Comparison of ENCODE assay signal across 9 cellular contexts in the genomic region with DNA sequence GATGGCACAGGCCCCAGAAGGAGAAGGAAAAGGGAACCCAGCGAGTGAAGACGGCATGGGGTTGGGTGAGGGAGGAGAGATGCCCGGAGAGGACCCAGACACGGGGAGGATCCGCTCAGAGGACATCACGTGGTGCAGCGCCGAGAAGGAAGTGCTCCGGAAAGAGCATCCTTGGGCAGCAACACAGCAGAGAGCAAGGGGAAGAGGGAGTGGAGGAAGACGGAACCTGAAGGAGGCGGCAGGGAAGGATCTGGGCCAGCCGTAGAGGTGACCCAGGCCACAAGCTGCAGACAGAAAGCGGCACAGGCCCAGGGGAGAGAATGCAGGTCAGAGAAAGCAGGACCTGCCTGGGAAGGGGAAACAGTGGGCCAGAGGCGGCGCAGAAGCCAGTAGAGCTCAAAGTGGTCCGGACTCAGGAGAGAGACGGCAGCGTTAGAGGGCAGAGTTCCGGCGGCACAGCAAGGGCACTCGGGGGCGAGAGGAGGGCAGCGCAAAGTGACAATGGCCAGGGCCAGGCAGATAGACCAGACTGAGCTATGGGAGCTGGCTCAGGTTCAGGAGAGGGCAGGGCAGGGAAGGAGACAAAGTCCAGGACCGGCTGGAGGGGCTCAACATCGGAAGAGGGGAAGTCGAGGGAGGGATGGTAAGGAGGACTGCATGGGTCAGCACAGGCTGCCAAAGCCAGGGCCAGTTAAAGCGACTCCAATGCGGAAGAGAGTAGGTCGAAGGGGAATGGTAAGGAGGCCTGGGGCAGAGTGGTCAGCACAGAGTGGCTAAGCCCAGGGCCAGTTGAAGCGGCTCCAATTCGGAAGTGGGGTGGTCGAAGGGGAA. TPM values are rescaled to one million over a fixed set of nuclear protein-coding genes. Genes with fewer than 3 reads are reported as not detected.
DNase-seq lines count a peak whose midpoint lies in the region; ATAC-seq and TF ChIP-seq lines count a peak whose summit lies in the region.
"Had no signal": no experiment of that assay in that cellular context is flagged by ENCODE, and none has a peak within 500 bp of the region (broad histone marks: within the 10 kb centered on the region; RNA-seq: fewer than 3 reads in every experiment).

No MANE protein-coding gene starts in this region.

- H3K79me2 ChIP-seq in Loucy (ENCODE audit: insufficient read depth, low read length), result peaks cover 54% of the 10 kb centered on the region

- peak; percentile 41 to 44 for DNase-seq in activated CD4-positive, alpha-beta T cell treated with anti-CD3 and anti-CD28 coated beads for 4 hours
- DNase-seq in dorsolateral prefrontal cortex (peak; percentile 63 to 88 (median 82)), left lung (peak; percentile 81 to 90), NCI-H2029 treated with DMSO at 0.1 percent for 48 hours (lab: John Stamatoyannopoulos, UW) (no peak)
- DNase-seq in stimulated activated CD4-positive, alpha-beta T cell treated with anti-CD3 and anti-CD28 coated beads, Interleukin-2, amount 100 ng/mL, for 48 hours, result peak; percentile 34 to 48

- H2AFZ ChIP-seq in Loucy (ENCODE audit: low read length), result no peak overlapping the region

- peak overlapping the region; percentile 82 for H3K4me2 ChIP-seq in Loucy (ENCODE audit: low read depth, low read length, poor library complexity, severe bottlenecking)

- intact Hi-C loops in dorsolateral prefrontal cortex (cut with DNase I), result loop anchor here in 1 of 2 donors (1.0 to 10.0 kb wide), 4 partner anchors 54 to 1028 kb away; partner anchors contain the start of genes PPP6R1, RDH13 and ZNF444
- intact Hi-C loops in left lung (cut with DNase I), result no loop called here

- peak overlapping the region; percentile 76 for H3K9ac ChIP-seq in Loucy (ENCODE audit: low read depth, low read length, poor library complexity, severe bottlenecking)

- H3K36me3 ChIP-seq in Loucy (ENCODE audit: insufficient read depth, low read length) (no peaks in the 10 kb centered on the region), left lung (peaks cover 0 to 16% of the 10 kb centered on the region in 2 donors)

- H3K27ac ChIP-seq in dorsolateral prefrontal cortex (peak overlapping the region in 55 of 59 donors; percentile 12 to 92 (median 68)), left lung (peak overlapping the region; percentile 75 to 86)

- ATAC-seq in left lung, result peak; percentile 13
- no peak for ATAC-seq in HG02610 (IDR thresholded peaks at IDR 0.05; ENCODE audit: unreplicated experiment)

- peaks cover 50% of the 10 kb centered on the region for H4K20me1 ChIP-seq in Loucy (ENCODE audit: insufficient read depth, low read length, poor library complexity, severe bottlenecking)

- H3K9me3 ChIP-seq in Loucy (ENCODE audit: insufficient read depth, low read depth, low read length) (no peaks in the 10 kb centered on the region), left lung (no peaks in the 10 kb centered on the region)

- no peaks in the 10 kb centered on the region for H3K27me3 ChIP-seq in Loucy (ENCODE audit: insufficient read depth, low read length, poor library complexity, severe bottlenecking)
- H3K27me3 ChIP-seq in dorsolateral prefrontal cortex, result no peaks in the 10 kb centered on the region
- no peaks in the 10 kb centered on the region for H3K27me3 ChIP-seq in left lung

- H3F3A ChIP-seq in Loucy (ENCODE audit: low read depth), result no peaks in the 10 kb centered on the region

- no peaks in the 10 kb centered on the region for H3K9me2 ChIP-seq in Loucy (replicated peaks; ENCODE audit: low read depth, low read length)

- H3K4me3 ChIP-seq in GM08714 (ENCODE audit: low read length) (peak overlapping the region; percentile 79), Loucy (ENCODE audit: low read length, poor library complexity, severe bottlenecking) (peak overlapping the region; percentile 83), dorsolateral prefrontal cortex (peak overlapping the region; percentile 58 to 93 (median 84)), left lung (peak overlapping the region; percentile 61 to 91)

- TF ChIP-seq CTCF in Loucy (conservative IDR thresholded peaks at IDR 0.05; ENCODE audit: low read length) (no peak), dorsolateral prefrontal cortex (IDR thresholded peaks at IDR 0.05 in 54 of 56, conservative IDR thresholded peaks at IDR 0.05 in 2 of 56; ENCODE audit: low read depth in 1 of 56, partially characterized antibody in 56 of 56) (no peak), left lung (IDR thresholded peaks at IDR 0.05) (no peak)

- H3K4me1 ChIP-seq in Loucy (ENCODE audit: insufficient read depth, low read length, poor library complexity, severe bottlenecking) (peaks cover 34% of the 10 kb centered on the region), left lung (peaks cover 21 to 52% of the 10 kb centered on the region in 2 donors)

RNA-seq across cellular contexts. Expression of gene PPP1R12C, which starts 1.0 kb away (rescaled TPM):
- total RNA-seq in dorsolateral prefrontal cortex (100 to 1,000 TPM; 105 to 212 (median 148) TPM), left lung (100 to 1,000 TPM in 1 of 2 donors, 10 to 100 TPM in 1; 93.2 to 113 TPM)

RNA-seq across cellular contexts. Expression of gene TNNT1, which starts 32.6 kb away (rescaled TPM):
- total RNA-seq in dorsolateral prefrontal cortex (10 to 100 TPM in 68 of 120 experiments, 1 to 10 TPM in 52; 1.3 to 45.0 (median 10.7) TPM), left lung (1 to 10 TPM in 1 of 2 donors, not detected in 1; 1.6 TPM)

RNA-seq across cellular contexts. Expression of gene EPS8L1, which starts 40.8 kb away (rescaled TPM):
- 1 to 10 TPM in 45 of 120 experiments, under 1 TPM in 28, not detected in 47; 0.16 to 4.1 (median 1.1) TPM for total RNA-seq in dorsolateral prefrontal cortex
- 10 to 100 TPM; 21.2 to 37.5 TPM for total RNA-seq in left lung

RNA-seq across cellular contexts. Expression of gene TNNI3, which starts 41.1 kb away (rescaled TPM):
- 1 to 10 TPM in 7 of 120 experiments, under 1 TPM in 5, not detected in 108; 0.73 to 2.4 (median 1.2) TPM for total RNA-seq in dorsolateral prefrontal cortex
- total RNA-seq in left lung, result 1 to 10 TPM; 1.2 to 1.6 TPM
- total RNA-seq: pulmonary artery endothelial cell had no signal

RNA-seq across cellular contexts. Expression of gene DNAAF3, which starts 50.0 kb away (rescaled TPM):
- total RNA-seq in dorsolateral prefrontal cortex (1 to 10 TPM in 38 of 120 experiments, under 1 TPM in 36, not detected in 46; 0.28 to 3.9 (median 1.0) TPM), left lung (10 to 100 TPM in 1 of 2 donors, under 1 TPM in 1; 0.76 to 11.0 TPM)

Comparison
In these comparisons a context has a peak if more than half of its experiments do, and no peak if none do; other contexts are left out.
1. RNA of gene EPS8L1, which starts 40.8 kb away (total RNA-seq): 21.2 to 37.5 TPM in left lung; 0.16 to 4.1 TPM in dorsolateral prefrontal cortex; every median in the first group is over 4 times any median in the second.
2. Peak in every context shown above with its lines, with median percentiles within 50 percentile points of each other: H3K4me3 ChIP-seq.